Comparison of ENCODE assay signal across 14 cellular contexts in the genomic region with DNA sequence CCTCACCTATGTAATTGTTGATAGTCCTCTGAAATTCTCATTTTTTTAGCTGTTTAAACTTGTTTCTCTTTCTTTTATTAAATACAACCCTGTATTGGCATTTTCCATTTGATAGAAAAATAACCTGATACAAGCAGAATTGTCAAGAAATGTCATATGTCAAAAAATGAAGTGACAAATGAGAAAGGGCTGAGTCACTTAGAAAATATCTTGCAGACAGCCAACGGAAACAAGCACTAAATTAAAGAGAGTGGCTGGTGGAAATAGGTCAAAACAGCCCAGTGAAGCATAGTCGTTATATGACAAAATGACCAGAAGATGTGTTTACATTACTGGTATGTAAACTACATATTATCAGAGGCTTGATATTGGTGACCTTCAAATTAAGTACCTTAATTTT.
DNase-seq lines count a peak whose midpoint lies in the region; ATAC-seq lines count a peak whose summit lies in the region.
"Had no signal": no experiment of that assay in that cellular context is flagged by ENCODE, and none has a peak within 500 bp of the region (broad histone marks: within the 10 kb centered on the region; RNA-seq: fewer than 3 reads in every experiment).

No MANE protein-coding gene starts in this region.

- ATAC-seq in GM18519 (IDR thresholded peaks at IDR 0.05; ENCODE audit: low FRiP score, unreplicated experiment) = no peak

- DNase-seq in Caki2 (ENCODE audit: low read depth) (peak; percentile 5), ELR (ENCODE audit: low read depth) (peak; percentile 23), NCI-H226 (peak; percentile 19), astrocyte of the hippocampus (ENCODE audit: low read depth, low spot score) (peak; percentile 0), NCI-H2029 (lab: John Stamatoyannopoulos, UW) (no peak), SIG-M5 treated with dmso at 0.1 percent for 504 hours (lab: John Stamatoyannopoulos, UW; ENCODE audit: unreplicated experiment) (no peak)
- no peak for DNase-seq in activated T-cell treated with anti-CD3 and anti-CD28 coated beads, Interleukin-2, amount 50 U/mL, for 48 hours
- DNase-seq: CD4-positive, alpha-beta T cell; HCEC 1CT; NCI-H1417 treated with DMSO at 0.1 percent for 48 hours; NCI-H2081; NCI-H774; SJCRH30 had no signal

- in situ Hi-C loops in Caki2 (cut with HindIII; ENCODE audit: low pct_unique_long_range_greater_than_20kb, low sequenced_read_pairs) = no loop called here

Comparison
In these comparisons a context has a peak if more than half of its experiments do, and no peak if none do; other contexts are left out.
1. DNase-seq: peak in Caki2 (single experiment), ELR (single experiment), NCI-H226 (single experiment) and astrocyte of the hippocampus (single experiment); none in activated T-cell treated with anti-CD3 and anti-CD28 coated beads, Interleukin-2, amount 50 U/mL, for 48 hours (0 of 2), NCI-H2029 (single experiment) and SIG-M5 treated with dmso at 0.1 percent for 504 hours (single experiment).